ENCODE assay signal across 13 cellular contexts in genomic region chr2:205712508-205712907, GRCh38. TPM values are rescaled to one million over a fixed set of nuclear protein-coding genes. Genes with fewer than 3 reads are reported as not detected.
DNase-seq lines count a peak whose midpoint lies in the region; ATAC-seq, FAIRE-seq and TF ChIP-seq lines count a peak whose summit lies in the region.
"Had no signal": no experiment of that assay in that cellular context is flagged by ENCODE, and none has a peak within 500 bp of the region (broad histone marks: within the 10 kb centered on the region; RNA-seq: fewer than 3 reads in every experiment).

No MANE protein-coding gene starts in this region.

- intact Hi-C loops in GM12878 (cut with micrococcal nuclease; ENCODE audit: unreplicated experiment): no loop called here
- intact Hi-C loops in CD4-positive, alpha-beta memory T cell (cut with micrococcal nuclease): no loop called here
- intact Hi-C loops in lower lobe of right lung (cut with DNase I): no loop called here

- peaks cover 46% of the 10 kb centered on the region for H3K4me1 ChIP-seq in GM12878 (ENCODE audit: control insufficient read depth, insufficient read depth, low read length)
- H3K4me1 ChIP-seq in CD4-positive, alpha-beta memory T cell (ENCODE audit: insufficient read depth, low read length): no peaks in the 10 kb centered on the region
- H3K4me1 ChIP-seq in lower lobe of right lung: peaks cover 48% of the 10 kb centered on the region

- TF ChIP-seq CTCF in GM12878 (IDR thresholded peaks at IDR 0.05 in 2 of 3, conservative IDR thresholded peaks at IDR 0.05 in 1 of 3; ENCODE audit: control insufficient read depth in 2 of 3, extremely low read depth in 1 of 3, insufficient read depth in 1 of 3, low read depth in 3 of 3, low read length in 3 of 3) (no peak), lower lobe of right lung (IDR thresholded peaks at IDR 0.05) (no peak)

- BruUV-seq in GM12878 (replicated peaks; lab: Mats Ljungman, UMichigan): no TSS peak

- H2AFZ ChIP-seq in GM12878 (ENCODE audit: control insufficient read depth, low read depth, low read length): no peak overlapping the region

- H3K27me3 Mint-ChIP-seq in activated T-cell treated with anti-CD3 and anti-CD28 coated beads, Interleukin-2, amount 50 U/mL, for 72 hours (ENCODE audit: low read depth): peaks cover 3% of the 10 kb centered on the region
- H3K27me3 Mint-ChIP-seq in activated T-cell treated with anti-CD3 and anti-CD28 coated beads, Interleukin-2, amount 50 U/mL, for 4 hours (ENCODE audit: low read depth): no peaks in the 10 kb centered on the region
- no peaks in the 10 kb centered on the region for H3K27me3 Mint-ChIP-seq in memory B cell
- peaks cover 2 to 19% of the 10 kb centered on the region in 2 donors for H3K27me3 Mint-ChIP-seq in CD4-positive, alpha-beta memory T cell

- no peak for FAIRE-seq in GM12878 (lab: Jason Lieb, UNC)

- no peak overlapping the region for H3K4me2 ChIP-seq in GM12878 (ENCODE audit: control insufficient read depth, insufficient read depth)

- H3K9me3 Mint-ChIP-seq in activated T-cell treated with anti-CD3 and anti-CD28 coated beads, Interleukin-2, amount 50 U/mL, for 72 hours: no peaks in the 10 kb centered on the region
- no peaks in the 10 kb centered on the region for H3K9me3 Mint-ChIP-seq in activated T-cell treated with anti-CD3 and anti-CD28 coated beads, Interleukin-2, amount 50 U/mL, for 4 hours
- H3K9me3 Mint-ChIP-seq in memory B cell: no peaks in the 10 kb centered on the region
- no peaks in the 10 kb centered on the region for H3K9me3 Mint-ChIP-seq in CD4-positive, alpha-beta memory T cell

- H3K36me3 ChIP-seq in GM12878 (ENCODE audit: control insufficient read depth in 2 of 2, insufficient read depth in 2 of 2, low read length in 1 of 2): no peaks in the 10 kb centered on the region
- no peaks in the 10 kb centered on the region for H3K36me3 ChIP-seq in CD4-positive, alpha-beta memory T cell (ENCODE audit: insufficient read depth, low read length)
- peaks cover 9% of the 10 kb centered on the region for H3K36me3 ChIP-seq in lower lobe of right lung
- H3K36me3 ChIP-seq: BLaER1, right atrium auricular region had no signal

- RAD21 ChIA-PET in GM12878 (lab: Charles Lee; ENCODE audit: unreplicated experiment): interaction anchor here (1.1 to 1.5 kb wide), 3 partner anchors 9 to 15 kb away, joined by 4 to 5 read pairs (median 5); no protein-coding TSS in a partner anchor

- SMC1A ChIA-PET in GM12878 (lab: Charles Lee; ENCODE audit: uncharacterized antibody, unreplicated experiment): interaction anchor here (1.1 to 6.4 kb wide), 8 partner anchors 8 to 36 kb away, joined by 3 to 50 read pairs (median 4); no protein-coding TSS in a partner anchor

- H4K20me1 ChIP-seq in GM12878 (ENCODE audit: control insufficient read depth, insufficient read depth): no peaks in the 10 kb centered on the region
- H4K20me1 ChIP-seq: BLaER1 had no signal

- CTCF ChIA-PET in GM12878 (lab: Yijun Ruan, JAX): interaction anchor here (1.2 to 2.8 kb wide), 5 partner anchors 10 to 172 kb away, joined by 3 to 9 read pairs (median 5); no protein-coding TSS in a partner anchor
- CTCF ChIA-PET in CD4-positive, alpha-beta memory T cell (lab: Charles Lee; ENCODE audit: partially characterized antibody): interaction anchor here (1.3 kb wide), 1 partner anchor 9 kb away, joined by 3 read pairs; no protein-coding TSS in a partner anchor

- no peak overlapping the region for H3K9ac ChIP-seq in GM12878 (ENCODE audit: control insufficient read depth, insufficient read depth, low read length)
- H3K9ac ChIP-seq: BLaER1 had no signal

- H3K36me3 Mint-ChIP-seq in activated T-cell treated with anti-CD3 and anti-CD28 coated beads, Interleukin-2, amount 50 U/mL, for 72 hours (ENCODE audit: insufficient read depth in 2 of 2): no peaks in the 10 kb centered on the region
- H3K36me3 Mint-ChIP-seq in activated T-cell treated with anti-CD3 and anti-CD28 coated beads, Interleukin-2, amount 50 U/mL, for 4 hours (ENCODE audit: insufficient read depth): no peaks in the 10 kb centered on the region
- H3K36me3 Mint-ChIP-seq in memory B cell: no peaks in the 10 kb centered on the region
- H3K36me3 Mint-ChIP-seq in CD4-positive, alpha-beta memory T cell: no peaks in the 10 kb centered on the region

- no peak for TF ChIP-seq RAD21 in GM12878 (IDR thresholded peaks at IDR 0.05; ENCODE audit: insufficient read depth, low read depth, low read length)

- no peak overlapping the region for H3K4me3 ChIP-seq in GM12878
- no peak overlapping the region for H3K4me3 ChIP-seq in CD4-positive, alpha-beta memory T cell (ENCODE audit: low read length in 2 of 2)
- H3K4me3 ChIP-seq in lower lobe of right lung: no peak overlapping the region
- H3K4me3 ChIP-seq: BLaER1, right atrium auricular region had no signal

- no peaks in the 10 kb centered on the region for H3K79me2 ChIP-seq in GM12878 (ENCODE audit: control insufficient read depth, insufficient read depth, low read length)

- in situ Hi-C loops in GM12878 (cut with MboI): loop anchor here (25.0 kb wide), 1 partner anchor 1625 kb away; no protein-coding TSS in a partner anchor

- POLR2A ChIA-PET in GM12878 (lab: Charles Lee): interaction anchor here (0.6 to 1.9 kb wide), 4 partner anchors 9 to 371 kb away, joined by 3 to 6 read pairs (median 3); no protein-coding TSS in a partner anchor
- POLR2A ChIA-PET in CD4-positive, alpha-beta memory T cell (lab: Charles Lee; ENCODE audit: partially characterized antibody): no interaction called here

- H3K27ac Mint-ChIP-seq in activated T-cell treated with anti-CD3 and anti-CD28 coated beads, Interleukin-2, amount 50 U/mL, for 72 hours: no peak overlapping the region
- H3K27ac Mint-ChIP-seq in memory B cell: no peak overlapping the region
- no peak overlapping the region for H3K27ac Mint-ChIP-seq in CD4-positive, alpha-beta memory T cell

- TF ChIP-seq EP300 in GM12878 (IDR thresholded peaks at IDR 0.05; ENCODE audit: borderline replicate concordance in 1 of 2, control insufficient read depth in 1 of 2, low read depth in 2 of 2, low read length in 2 of 2): 0 out of 4 replicates have a peak, but pooled peaks of 1 of the 2 experiments have one; percentile 11

- peak; percentile 70 to 71 for ATAC-seq in activated T-cell treated with anti-CD3 and anti-CD28 coated beads, Interleukin-2, amount 50 U/mL, for 72 hours (replicated peaks in 1 of 2)
- ATAC-seq in activated T-cell treated with anti-CD3 and anti-CD28 coated beads, Interleukin-2, amount 50 U/mL, for 4 hours: no peak
- ATAC-seq in GM12878 (peak; percentile 47), memory B cell (ENCODE audit: low read depth) (peak; percentile 14), GM21717 (IDR thresholded peaks at IDR 0.05; ENCODE audit: unreplicated experiment) (no peak), lower lobe of right lung (no peak)

- WGBS in GM12878 (ENCODE audit: insufficient coverage, insufficient replicate concordance, low lambda C conversion rate, missing lambda C conversion rate): 0% methylated on average over 1 of the region's 1 CpG

- DNase-seq in activated T-cell treated with anti-CD3 and anti-CD28 coated beads, Interleukin-2, amount 50 U/mL, for 72 hours: no peak
- DNase-seq in activated T-cell treated with anti-CD3 and anti-CD28 coated beads, Interleukin-2, amount 50 U/mL, for 4 hours: no peak
- DNase-seq in GM12878 (ENCODE audit: low read depth, low spot score) (no peak), memory B cell (ENCODE audit: low spot score in 2 of 2) (no peak), lower lobe of right lung (no peak), NCI-H2196 treated with DMSO at 0.1 percent for 48 hours (lab: John Stamatoyannopoulos, UW; ENCODE audit: unreplicated experiment) (no peak)
- DNase-seq in CD4-positive, alpha-beta memory T cell: no peak
- DNase-seq: activated gamma-delta T cell, left cardiac atrium, T1000 had no signal

- H3K9me3 ChIP-seq in GM12878 (replicated peaks; ENCODE audit: control insufficient read depth, insufficient read depth, low read length) (no peaks in the 10 kb centered on the region), lower lobe of right lung (no peaks in the 10 kb centered on the region)
- H3K9me3 ChIP-seq in CD4-positive, alpha-beta memory T cell (ENCODE audit: control insufficient read depth in 1 of 2, low read length in 2 of 2): no peaks in the 10 kb centered on the region
- H3K9me3 ChIP-seq: BLaER1, right atrium auricular region had no signal

- no peak for TF ChIP-seq POLR2A in GM12878 (IDR thresholded peaks at IDR 0.05; ENCODE audit: low read depth, low read length)

- H3K27me3 ChIP-seq in GM12878 (replicated peaks in 1 of 2; ENCODE audit: control insufficient read depth in 2 of 2, insufficient read depth in 2 of 2, low read length in 1 of 2) (no peaks in the 10 kb centered on the region), lower lobe of right lung (ENCODE audit: low read depth) (no peaks in the 10 kb centered on the region)
- no peaks in the 10 kb centered on the region for H3K27me3 ChIP-seq in CD4-positive, alpha-beta memory T cell (ENCODE audit: insufficient read depth, low read length)
- H3K27me3 ChIP-seq: BLaER1, right atrium auricular region had no signal

- H3K4me1 Mint-ChIP-seq in activated T-cell treated with anti-CD3 and anti-CD28 coated beads, Interleukin-2, amount 50 U/mL, for 72 hours (ENCODE audit: low read depth): peaks cover 38% of the 10 kb centered on the region
- peaks cover 6% of the 10 kb centered on the region for H3K4me1 Mint-ChIP-seq in activated T-cell treated with anti-CD3 and anti-CD28 coated beads, Interleukin-2, amount 50 U/mL, for 4 hours (ENCODE audit: low read depth)
- H3K4me1 Mint-ChIP-seq in memory B cell: peaks cover 18% of the 10 kb centered on the region
- H3K4me1 Mint-ChIP-seq in CD4-positive, alpha-beta memory T cell: no peaks in the 10 kb centered on the region

- no peak overlapping the region for H3K4me3 Mint-ChIP-seq in activated T-cell treated with anti-CD3 and anti-CD28 coated beads, Interleukin-2, amount 50 U/mL, for 72 hours
- no peak overlapping the region for H3K4me3 Mint-ChIP-seq in activated T-cell treated with anti-CD3 and anti-CD28 coated beads, Interleukin-2, amount 50 U/mL, for 4 hours
- no peak overlapping the region for H3K4me3 Mint-ChIP-seq in memory B cell
- H3K4me3 Mint-ChIP-seq in CD4-positive, alpha-beta memory T cell: no peak overlapping the region

- H3K27ac ChIP-seq in GM12878 (ENCODE audit: control insufficient read depth, insufficient read depth) (peak overlapping the region; percentile 2; the same call in 1 of the 2 replicates), lower lobe of right lung (no peak overlapping the region)
- no peak overlapping the region for H3K27ac ChIP-seq in CD4-positive, alpha-beta memory T cell (ENCODE audit: low read depth, low read length)
- H3K27ac ChIP-seq: BLaER1, right atrium auricular region had no signal

RNA-seq across cellular contexts. Expression of gene NRP2, which starts 30.2 kb away (rescaled TPM):
- total RNA-seq in activated T-cell treated with anti-CD3 and anti-CD28 coated beads, Interleukin-2, amount 50 U/mL, for 72 hours: 1 to 10 TPM; 2.5 to 2.6 TPM
- 1 to 10 TPM; 1.6 to 3.2 (median 1.6) TPM for total RNA-seq in activated T-cell treated with anti-CD3 and anti-CD28 coated beads, Interleukin-2, amount 50 U/mL, for 4 hours
- total RNA-seq in GM12878 (2013; cell fraction: nucleolus; rRNA removed): 4.2 and 4.6 TPM in 2 replicates
- total RNA-seq in GM12878 (2014; rRNA removed) (0.49 and 0.68 TPM in 2 replicates), GM12878 (2014; rRNA removed; fragmentation: Illumina TruSeq; extraction: Trizol) (0.32 and 0.63 TPM in 2 replicates), GM12878 (2021) (0.93 and 1.2 TPM in 2 replicates), lower lobe of right lung (67.5 TPM)
- polyA plus RNA-seq in GM12878 (2011; ENCODE audit: low read depth): 0.51 TPM
- polyA plus RNA-seq in GM12878 (2011; rRNA removed) (0.16 and 0.39 TPM in 2 replicates), GM12878 (2014; fragmentation: Illumina TruSeq; extraction: Trizol) (0.43 and 0.73 TPM in 2 replicates), GM12878 (2014; fragmentation: Nextera tagmentation; extraction: Ambion mirVana) (under 1 TPM; 0.06 to 0.22 TPM), GM12878 (2014; rRNA removed) (0.22 and 0.44 TPM in 2 replicates), GM12878 (2016; fragmentation: Nextera tagmentation; extraction: Ambion mirVana) (under 1 TPM; 0.14 to 0.52 TPM)
- 0.10 and 0.27 TPM in 2 replicates for polyA plus RNA-seq in GM12878 (2011; cell fraction: cytosol; rRNA removed)
- 0.25 and 0.37 TPM in 2 replicates for polyA plus RNA-seq in GM12878 (2011; cell fraction: nucleus; rRNA removed)
- polyA plus RNA-seq in GM12878 (2012): 0.95 and 1.4 TPM in 2 replicates
- polyA minus RNA-seq in GM12878 (2011; rRNA and poly(A)+ RNA removed): 0.37 and 0.57 TPM in 2 replicates
- not detected in 2 replicates for polyA minus RNA-seq in GM12878 (2011; cell fraction: cytosol; rRNA and poly(A)+ RNA removed)
- polyA minus RNA-seq in GM12878 (2011; cell fraction: nucleus; rRNA and poly(A)+ RNA removed): 0.12 and 0.38 TPM in 2 replicates
- 1 to 10 TPM; 1.1 to 2.1 TPM for total RNA-seq in CD4-positive, alpha-beta memory T cell
- polyA plus RNA-seq in CD4-positive, alpha-beta memory T cell: not detected

Comparison
In these comparisons a context has a peak if more than half of its experiments do, and no peak if none do; other contexts are left out.
1. ATAC-seq: peak in activated T-cell treated with anti-CD3 and anti-CD28 coated beads, Interleukin-2, amount 50 U/mL, for 72 hours (2 of 2), GM12878 (single experiment) and memory B cell (single experiment); none in activated T-cell treated with anti-CD3 and anti-CD28 coated beads, Interleukin-2, amount 50 U/mL, for 4 hours (0 of 2), GM21717 (single experiment) and lower lobe of right lung (0 of 2).
2. RNA of gene NRP2, which starts 30.2 kb away (total RNA-seq): 67.5 TPM in lower lobe of right lung (single experiment); 2.5 to 2.6 TPM in activated T-cell treated with anti-CD3 and anti-CD28 coated beads, Interleukin-2, amount 50 U/mL, for 72 hours, 1.1 to 2.1 TPM in CD4-positive, alpha-beta memory T cell, 1.6 to 3.2 TPM in activated T-cell treated with anti-CD3 and anti-CD28 coated beads, Interleukin-2, amount 50 U/mL, for 4 hours and 0.32 to 4.6 TPM in GM12878; every median in the first group is over 10 times any median in the second.